In genomic region chr15:92903956-92904831, GRCh38 we compare ENCODE assay signal across 1 cellular context.
TF ChIP-seq lines count a peak whose summit lies in the region.

No MANE protein-coding gene starts in this region.

TF ChIP-seq in K562, 482 proteins besides CTCF, POLR2A, EP300 and RAD21 (continued from another document and continues in another):
- TF ChIP-seq CHD7 (IDR thresholded peaks at IDR 0.05; ENCODE audit: low read depth, low read length) (no peak), HMGN3 (IDR thresholded peaks at IDR 0.05; ENCODE audit: borderline replicate concordance, extremely low read depth, insufficient read length, low read depth, low read length) (peak; percentile 100), LEF1 (IDR thresholded peaks at IDR 0.05) (peak; percentile 15; the same call in 1 of the 2 replicates), ZNF165 (CRISPR knock-in tag; IDR thresholded peaks at IDR 0.05; ENCODE audit: borderline replicate concordance) (0 out of 2 replicates have a peak, but pooled peaks have one; percentile 52), SLC30A9 (CRISPR knock-in tag; IDR thresholded peaks at IDR 0.05) (no peak), CEBPB (tag; IDR thresholded peaks at IDR 0.05) (no peak), PTBP1 (IDR thresholded peaks at IDR 0.05; ENCODE audit: low read depth, low read length) (no peak), MBD2 (IDR thresholded peaks at IDR 0.05; ENCODE audit: borderline replicate concordance, low read depth) (peak; percentile 75; the same call in 1 of the 2 replicates), SMAD2 (IDR thresholded peaks at IDR 0.05; ENCODE audit: low read depth, low read length) (no peak), ESRRB (CRISPR knock-in tag; IDR thresholded peaks at IDR 0.05; ENCODE audit: borderline replicate concordance) (no peak), PPARD (CRISPR knock-in tag; IDR thresholded peaks at IDR 0.05) (no peak), MEF2D (tag; conservative IDR thresholded peaks at IDR 0.05; ENCODE audit: low read depth) (peak; percentile 79), BRD9 (IDR thresholded peaks at IDR 0.05; ENCODE audit: low read depth, partially characterized antibody) (peak; percentile 88), ZNF12 (CRISPR knock-in tag; IDR thresholded peaks at IDR 0.05) (peak; percentile 65; the same call in 1 of the 2 replicates), GATA2 (CRISPR knock-in tag; IDR thresholded peaks at IDR 0.05) (no peak), U2AF1 (optimal IDR thresholded peaks at IDR 0.05; ENCODE audit: low read depth, low read length) (no peak), ZNF277 (CRISPR knock-in tag; IDR thresholded peaks at IDR 0.05; ENCODE audit: borderline replicate concordance) (no peak), ZBTB40 (IDR thresholded peaks at IDR 0.05) (peak; percentile 94), ZBTB40 (CRISPR knock-in tag; IDR thresholded peaks at IDR 0.05) (no peak), PTTG1 (tag; IDR thresholded peaks at IDR 0.05; ENCODE audit: low read depth) (no peak), ZNF280B (CRISPR knock-in tag; IDR thresholded peaks at IDR 0.05) (no peak), SIRT6 (IDR thresholded peaks at IDR 0.05; ENCODE audit: low read depth, low read length) (no peak), SMAD3 (CRISPR knock-in tag; conservative IDR thresholded peaks at IDR 0.05) (peak; percentile 91), NCOA6 (IDR thresholded peaks at IDR 0.05) (no peak), DACH1 (IDR thresholded peaks at IDR 0.05; ENCODE audit: partially characterized antibody) (no peak), NR2F6 (CRISPR knock-in tag; IDR thresholded peaks at IDR 0.05) (peak; percentile 88), ZNF23 (CRISPR knock-in tag; IDR thresholded peaks at IDR 0.05) (peak; percentile 61; the same call in 1 of the 2 replicates), FOXM1 (IDR thresholded peaks at IDR 0.05; ENCODE audit: low read depth) (peak; percentile 67; the same call in 1 of the 2 replicates), FOXM1 (CRISPR knock-in tag; IDR thresholded peaks at IDR 0.05; ENCODE audit: low read depth) (peak; percentile 93), SFPQ (IDR thresholded peaks at IDR 0.05; ENCODE audit: low read depth, low read length) (no peak)
- TF ChIP-seq, protein P1, sequence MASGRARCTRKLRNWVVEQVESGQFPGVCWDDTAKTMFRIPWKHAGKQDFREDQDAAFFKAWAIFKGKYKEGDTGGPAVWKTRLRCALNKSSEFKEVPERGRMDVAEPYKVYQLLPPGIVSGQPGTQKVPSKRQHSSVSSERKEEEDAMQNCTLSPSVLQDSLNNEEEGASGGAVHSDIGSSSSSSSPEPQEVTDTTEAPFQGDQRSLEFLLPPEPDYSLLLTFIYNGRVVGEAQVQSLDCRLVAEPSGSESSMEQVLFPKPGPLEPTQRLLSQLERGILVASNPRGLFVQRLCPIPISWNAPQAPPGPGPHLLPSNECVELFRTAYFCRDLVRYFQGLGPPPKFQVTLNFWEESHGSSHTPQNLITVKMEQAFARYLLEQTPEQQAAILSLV (tag; IDR thresholded peaks at IDR 0.05), result no peak
